ENCODE assay signal across 8 cellular contexts in the genomic region with DNA sequence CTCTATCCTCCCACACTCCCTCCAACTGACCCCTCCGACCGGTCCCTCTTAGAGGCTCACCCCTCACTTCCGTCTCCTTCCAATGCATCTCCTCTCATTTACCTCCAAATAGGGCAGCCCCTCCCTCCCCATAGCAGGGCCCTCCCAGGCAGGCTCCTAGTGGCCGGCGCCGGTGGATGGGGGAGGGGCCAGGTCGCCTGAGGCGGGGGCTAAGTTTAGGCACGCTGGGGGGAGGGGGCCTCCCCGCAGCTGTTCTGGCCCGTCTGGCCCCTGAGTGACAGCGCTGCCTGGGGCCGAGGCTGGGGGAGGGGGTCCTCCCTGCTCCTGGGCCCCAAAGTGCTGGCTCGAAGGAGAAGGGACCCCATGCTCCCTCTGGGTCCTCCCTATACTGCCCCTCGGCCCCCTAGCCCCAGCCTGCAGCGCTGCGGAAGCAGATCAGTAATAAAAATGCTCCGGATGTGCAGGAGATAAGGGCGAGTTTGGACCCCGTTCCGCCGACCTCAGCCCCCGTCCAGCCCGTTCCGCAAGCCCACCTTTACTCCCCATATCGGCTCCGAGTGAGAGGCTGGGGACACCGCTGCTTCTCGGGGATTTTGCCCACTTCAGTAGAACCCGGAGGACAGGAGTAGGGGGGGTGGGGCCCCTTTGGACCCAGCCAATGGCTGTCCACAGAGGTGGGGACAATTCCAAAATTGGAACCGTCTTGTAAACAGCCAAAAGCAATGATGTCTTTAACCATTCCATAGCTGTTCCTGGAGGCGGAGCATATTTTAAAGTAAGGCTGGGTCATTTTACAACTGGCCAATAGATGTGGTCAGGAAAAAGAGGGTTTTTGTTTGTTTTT. TPM values are rescaled to one million over a fixed set of nuclear protein-coding genes. Genes with fewer than 3 reads are reported as not detected.
A peak's percentile ranks its signal among the peaks of the same experiment; 100 is the strongest.
DNase-seq lines count a peak whose midpoint lies in the region; ATAC-seq and TF ChIP-seq lines count a peak whose summit lies in the region.

No MANE protein-coding gene starts in this region.

- H3K27me3 Mint-ChIP-seq in immature natural killer cell (ENCODE audit: low read depth in 3 of 3) = peaks cover 6 to 12% (median 12%) of the 10 kb centered on the region in 3 donors
- peaks cover 40 to 45% of the 10 kb centered on the region in 2 donors for H3K27me3 Mint-ChIP-seq in stimulated activated naive B cell treated with anti-CD40 and anti-IgM and Interleukin-4, amounts not matched to agents 10 μg/mL and 1 μg/mL and 100 μg/mL, for 72 hours

- H3K27me3 ChIP-seq in BLaER1 (peaks cover 32% of the 10 kb centered on the region), HL-60 (ENCODE audit: insufficient read depth, poor library complexity, severe bottlenecking) (peaks cover 20% of the 10 kb centered on the region), Karpas-422 (ENCODE audit: low read length) (no peaks in the 10 kb centered on the region)

- H3K27ac ChIP-seq in BLaER1 (peak overlapping the region; percentile 66), HL-60 (replicated peaks) (no peak overlapping the region), Karpas-422 (ENCODE audit: low read length) (no peak overlapping the region)

- no peaks in the 10 kb centered on the region for H3K9me3 ChIP-seq in BLaER1
- no peaks in the 10 kb centered on the region for H3K9me3 ChIP-seq in Karpas-422 (ENCODE audit: low read length)

- H3K9ac ChIP-seq in BLaER1 (peak overlapping the region; percentile 76), Karpas-422 (ENCODE audit: low read length) (no peak overlapping the region)

- ATAC-seq in stimulated activated naive B cell treated with anti-CD40 and anti-IgM and Interleukin-4, amounts not matched to agents 10 μg/mL and 1 μg/mL and 100 μg/mL, for 72 hours (replicated peaks) = peak; percentile 24 to 33
- no peak for ATAC-seq in HG03097 (IDR thresholded peaks at IDR 0.05; ENCODE audit: low FRiP score, unreplicated experiment)

- no peaks in the 10 kb centered on the region for H3K36me3 Mint-ChIP-seq in immature natural killer cell
- H3K36me3 Mint-ChIP-seq in stimulated activated naive B cell treated with anti-CD40 and anti-IgM and Interleukin-4, amounts not matched to agents 10 μg/mL and 1 μg/mL and 100 μg/mL, for 72 hours = no peaks in the 10 kb centered on the region

- H3K4me3 ChIP-seq in BLaER1 (peak overlapping the region; percentile 70), HL-60 (replicated peaks; ENCODE audit: insufficient read depth, low read length) (peak overlapping the region; percentile 48), astrocyte of the spinal cord (ENCODE audit: low read depth, low read length) (peak overlapping the region; percentile 52), Karpas-422 (ENCODE audit: low read length) (no peak overlapping the region)

- H3K79me2 ChIP-seq in Karpas-422 (ENCODE audit: low read length) = no peaks in the 10 kb centered on the region

- H3K4me2 ChIP-seq in BLaER1 (peak overlapping the region; percentile 95), Karpas-422 (ENCODE audit: low read depth, low read length, poor library complexity, severe bottlenecking) (no peak overlapping the region)

- no peak overlapping the region for H2AFZ ChIP-seq in Karpas-422 (ENCODE audit: low read length)

- H3K4me1 Mint-ChIP-seq in immature natural killer cell = peaks cover 20 to 29% of the 10 kb centered on the region in 2 donors
- H3K4me1 Mint-ChIP-seq in stimulated activated naive B cell treated with anti-CD40 and anti-IgM and Interleukin-4, amounts not matched to agents 10 μg/mL and 1 μg/mL and 100 μg/mL, for 72 hours = peaks cover 20 to 38% of the 10 kb centered on the region in 2 donors

- H4K20me1 ChIP-seq in BLaER1 (peaks cover 26% of the 10 kb centered on the region), Karpas-422 (ENCODE audit: insufficient read depth, low read depth, low read length) (0 out of 2 replicates have a peak, but pooled peaks cover 4% of the 10 kb centered on the region)

- no peak for DNase-seq in HL-60 (ENCODE audit: low read depth in 1 of 2, low spot score in 1 of 2)
- DNase-seq in astrocyte of the spinal cord (ENCODE audit: low read depth, low spot score) = peak; percentile 63
- no peak for DNase-seq in immature natural killer cell
- DNase-seq in stimulated activated naive B cell treated with anti-CD40 and anti-IgM and Interleukin-4, amounts not matched to agents 10 μg/mL and 1 μg/mL and 100 μg/mL, for 72 hours = no peak
- no peak for DNase-seq in Karpas-422
- DNase-seq in activated CD4-positive, CD25-positive, alpha-beta regulatory T cell (lab: John Stamatoyannopoulos, UW) = no peak

- TF ChIP-seq CTCF in HL-60 (IDR thresholded peaks at IDR 0.05; ENCODE audit: insufficient read depth, low read length) (no peak), astrocyte of the spinal cord (IDR thresholded peaks at IDR 0.05; ENCODE audit: low read depth, low read length) (no peak)

- peaks cover 37% of the 10 kb centered on the region for H3K4me1 ChIP-seq in BLaER1
- peaks cover 20% of the 10 kb centered on the region for H3K4me1 ChIP-seq in Karpas-422 (ENCODE audit: low read length)

- H3K36me3 ChIP-seq in BLaER1 = no peaks in the 10 kb centered on the region; the same call in 1 of the 2 replicates
- H3K36me3 ChIP-seq in Karpas-422 (ENCODE audit: insufficient read depth, low read length) = no peaks in the 10 kb centered on the region

- H3K27ac Mint-ChIP-seq in immature natural killer cell = no peak overlapping the region
- no peak overlapping the region for H3K27ac Mint-ChIP-seq in stimulated activated naive B cell treated with anti-CD40 and anti-IgM and Interleukin-4, amounts not matched to agents 10 μg/mL and 1 μg/mL and 100 μg/mL, for 72 hours

- in situ Hi-C loops in astrocyte of the spinal cord (cut with HindIII; ENCODE audit: low sequenced_read_pairs) = no loop called here

- peak overlapping the region in 3 of 5 donors; percentile 13 to 48 (median 24) for H3K4me3 Mint-ChIP-seq in immature natural killer cell
- H3K4me3 Mint-ChIP-seq in stimulated activated naive B cell treated with anti-CD40 and anti-IgM and Interleukin-4, amounts not matched to agents 10 μg/mL and 1 μg/mL and 100 μg/mL, for 72 hours = peak overlapping the region; percentile 81 to 89

- no peaks in the 10 kb centered on the region for H3K9me3 Mint-ChIP-seq in immature natural killer cell
- no peaks in the 10 kb centered on the region for H3K9me3 Mint-ChIP-seq in stimulated activated naive B cell treated with anti-CD40 and anti-IgM and Interleukin-4, amounts not matched to agents 10 μg/mL and 1 μg/mL and 100 μg/mL, for 72 hours

- no peaks in the 10 kb centered on the region for H3K9me2 ChIP-seq in Karpas-422 (replicated peaks; ENCODE audit: insufficient read depth, low read length)

RNA-seq across cellular contexts. Expression of a gene that starts 4.0 kb away (rescaled TPM):
- polyA plus RNA-seq in immature natural killer cell = under 1 TPM in 2 of 3 donors, not detected in 1; 0.48 to 0.80 TPM
- total RNA-seq in Karpas-422 (2014; rRNA removed; shearing (Covaris generic); ENCODE audit: low replicate concordance) = 3.1 and 4.6 TPM in 2 replicates

RNA-seq across cellular contexts. Expression of a gene that starts 5.4 kb away (rescaled TPM):
- 1 to 10 TPM; 3.9 to 5.7 (median 4.0) TPM for polyA plus RNA-seq in immature natural killer cell
- 0.71 and 8.0 TPM in 2 replicates for total RNA-seq in Karpas-422 (2014; rRNA removed; shearing (Covaris generic); ENCODE audit: low replicate concordance)

RNA-seq across cellular contexts. Expression of a gene that starts 14.4 kb away (rescaled TPM):
- polyA plus RNA-seq in immature natural killer cell = 100 to 1,000 TPM in 1 of 3 donors, 10 to 100 TPM in 2; 91.2 to 126 (median 93.4) TPM
- 77.9 and 97.9 TPM in 2 replicates for total RNA-seq in Karpas-422 (2014; rRNA removed; shearing (Covaris generic); ENCODE audit: low replicate concordance)

RNA-seq across cellular contexts. Expression of a gene that starts 25.1 kb away (rescaled TPM):
- polyA plus RNA-seq in immature natural killer cell = 10 to 100 TPM; 11.6 to 30.1 (median 11.6) TPM
- 2.5 and 4.0 TPM in 2 replicates for total RNA-seq in Karpas-422 (2014; rRNA removed; shearing (Covaris generic); ENCODE audit: low replicate concordance)
